Comparison of ENCODE assay signal across 22 cellular contexts in genomic region chr1:26215246-26215645, GRCh38. TPM values are rescaled to one million over a fixed set of nuclear protein-coding genes. Genes with fewer than 3 reads are reported as not detected.
DNase-seq lines count a peak whose midpoint lies in the region; ATAC-seq and TF ChIP-seq lines count a peak whose summit lies in the region.
"Had no signal": no experiment of that assay in that cellular context is flagged by ENCODE, and none has a peak within 500 bp of the region (broad histone marks: within the 10 kb centered on the region; RNA-seq: fewer than 3 reads in every experiment).

No MANE protein-coding gene starts in this region.

- no peak overlapping the region for H3K14ac ChIP-seq in IMR-90 (replicated peaks; ENCODE audit: low read depth, low read length)

- no peaks in the 10 kb centered on the region for H3K79me1 ChIP-seq in IMR-90 (ENCODE audit: low read depth in 1 of 2, low read length in 2 of 2)
- H3K79me1 ChIP-seq in mesendoderm (ENCODE audit: low read length): no peaks in the 10 kb centered on the region

- no peak overlapping the region for H2BK20ac ChIP-seq in IMR-90 (ENCODE audit: low read depth, low read length)

- H3K4me1 Mint-ChIP-seq in activated CD4-positive, alpha-beta memory T cell treated with anti-CD3 and anti-CD28 coated beads for 36 hours (ENCODE audit: low read depth): no peaks in the 10 kb centered on the region
- H3K4me1 Mint-ChIP-seq: CD4-positive, alpha-beta memory T cell; CD4-positive, CD25-positive, alpha-beta regulatory T cell; CD8-positive, alpha-beta memory T cell had no signal

- H2AFZ ChIP-seq in IMR-90 (replicated peaks; ENCODE audit: low read length, poor library complexity): no peak overlapping the region
- peak overlapping the region; percentile 60 for H2AFZ ChIP-seq in parathyroid adenoma

- no peak overlapping the region for H3K4me3 ChIP-seq in IMR-90 (ENCODE audit: insufficient read depth, low read depth, low read length)
- no peak overlapping the region for H3K4me3 ChIP-seq in parathyroid adenoma (ENCODE audit: low read depth, low read length)
- no peak overlapping the region for H3K4me3 ChIP-seq in thyroid gland (replicated peaks in 1 of 3)
- no peak overlapping the region for H3K4me3 ChIP-seq in mesendoderm (ENCODE audit: low read length)
- H3K4me3 ChIP-seq: BLaER1 had no signal

- no TSS peak for BruUV-seq in IMR-90 (replicated peaks; lab: Mats Ljungman, UMichigan)

- DNase-seq in IMR-90: no peak
- no peak for DNase-seq in thyroid gland
- DNase-seq in activated CD4-positive, alpha-beta memory T cell treated with anti-CD3 and anti-CD28 coated beads for 36 hours: no peak
- DNase-seq in mesendoderm: no peak
- DNase-seq in stimulated activated CD4-positive, alpha-beta T cell treated with anti-CD3 and anti-CD28 coated beads, Interleukin-12 subunit alpha, Interleukin-12 subunit beta, amount 100 ng/mL, for 4 hours: no peak
- DNase-seq: 8988T; ACHN; BE2C; C1 segment of cervical spinal cord; Caco-2; Calu3; CD4-positive, alpha-beta memory T cell; CD4-positive, CD25-positive, alpha-beta regulatory T cell; CD8-positive, alpha-beta memory T cell; DMS79 treated with DMSO at 0.1 percent for 48 hours; GF-D8 had no signal

- H3K23ac ChIP-seq in IMR-90 (ENCODE audit: low read depth, low read length) (no peak overlapping the region), mesendoderm (ENCODE audit: low read length) (no peak overlapping the region)

- H3K56ac ChIP-seq in IMR-90 (ENCODE audit: extremely low read depth, insufficient read depth, low read length) (no peak overlapping the region), mesendoderm (ENCODE audit: low read length) (no peak overlapping the region)

- H3K9ac ChIP-seq in IMR-90 (ENCODE audit: low read depth, low read length): no peak overlapping the region
- H3K9ac ChIP-seq in parathyroid adenoma: no peak overlapping the region
- H3K9ac ChIP-seq in mesendoderm (ENCODE audit: low read length): no peak overlapping the region
- H3K9ac ChIP-seq: BLaER1 had no signal

- peak overlapping the region; percentile 65 for H2AK9ac ChIP-seq in IMR-90 (replicated peaks; ENCODE audit: low read depth, low read length, poor library complexity)

- CTCF ChIA-PET in IMR-90 (lab: Yijun Ruan, JAX): interaction anchor here (0.7 to 2.4 kb wide), 3 partner anchors 8 to 19 kb away, joined by 3 to 6 read pairs (median 3); partner anchors contain the start of gene CEP85
- CTCF ChIA-PET in activated CD4-positive, alpha-beta memory T cell treated with anti-CD3 and anti-CD28 coated beads for 36 hours (lab: Charles Lee): no interaction called here

- H3K36me3 Mint-ChIP-seq in activated CD4-positive, alpha-beta memory T cell treated with anti-CD3 and anti-CD28 coated beads for 36 hours: no peaks in the 10 kb centered on the region
- H3K36me3 Mint-ChIP-seq: CD14-positive monocyte; CD4-positive, alpha-beta memory T cell; CD4-positive, CD25-positive, alpha-beta regulatory T cell; CD8-positive, alpha-beta memory T cell had no signal

- H3K9me3 Mint-ChIP-seq in activated CD4-positive, alpha-beta memory T cell treated with anti-CD3 and anti-CD28 coated beads for 36 hours: no peaks in the 10 kb centered on the region
- H3K9me3 Mint-ChIP-seq: CD14-positive monocyte; CD4-positive, alpha-beta memory T cell; CD4-positive, CD25-positive, alpha-beta regulatory T cell; CD8-positive, alpha-beta memory T cell had no signal

- no peak overlapping the region for H2AK5ac ChIP-seq in IMR-90 (ENCODE audit: low read depth, low read length)
- no peak overlapping the region for H2AK5ac ChIP-seq in mesendoderm (ENCODE audit: low read length)

- H4K8ac ChIP-seq in IMR-90 (ENCODE audit: low read depth in 2 of 2, low read length in 2 of 2) (no peak overlapping the region), mesendoderm (ENCODE audit: low read depth, low read length) (no peak overlapping the region)

- dilution Hi-C loops in IMR-90 (cut with HindIII; ENCODE audit: low sequenced_read_pairs, unreplicated experiment): no loop called here

- in situ Hi-C loops in IMR-90 (cut with MboI; ENCODE audit: low sequenced_read_pairs): no loop called here

- no peaks in the 10 kb centered on the region for H3K9me1 ChIP-seq in IMR-90 (ENCODE audit: insufficient read depth, low read length)

- intact Hi-C loops in IMR-90 (cut with micrococcal nuclease): no loop called here
- intact Hi-C loops in thyroid gland (cut with DNase I): no loop called here
- intact Hi-C loops in activated CD4-positive, alpha-beta memory T cell treated with anti-CD3 and anti-CD28 coated beads for 36 hours (cut with micrococcal nuclease): no loop called here

- TF ChIP-seq CTCF in IMR-90 (conservative IDR thresholded peaks at IDR 0.05; ENCODE audit: low read depth, low read length) (no peak), parathyroid adenoma (IDR thresholded peaks at IDR 0.05) (no peak), thyroid gland (IDR thresholded peaks at IDR 0.05) (no peak)

- ATAC-seq in IMR-90 (ENCODE audit: low read depth): no peak
- no peak for ATAC-seq in HG02798 (IDR thresholded peaks at IDR 0.05; ENCODE audit: poor library complexity, unreplicated experiment)

- TF ChIP-seq POLR2A in IMR-90 (IDR thresholded peaks at IDR 0.05; ENCODE audit: low read depth, low read length) (no peak), thyroid gland (IDR thresholded peaks at IDR 0.05) (no peak)

- no peak for TF ChIP-seq RAD21 in IMR-90 (IDR thresholded peaks at IDR 0.05; ENCODE audit: low read length)

- H4K5ac ChIP-seq in IMR-90 (ENCODE audit: low read depth, low read length) (no peak overlapping the region), mesendoderm (ENCODE audit: low read length) (no peak overlapping the region)

- H3K4me2 ChIP-seq in IMR-90 (ENCODE audit: low read depth, low read length): no peak overlapping the region
- H3K4me2 ChIP-seq in parathyroid adenoma (ENCODE audit: low read length): no peak overlapping the region
- no peak overlapping the region for H3K4me2 ChIP-seq in mesendoderm (ENCODE audit: low read length)
- H3K4me2 ChIP-seq: BLaER1 had no signal

- no peaks in the 10 kb centered on the region for H3K4me1 ChIP-seq in IMR-90 (ENCODE audit: control insufficient read depth, insufficient read depth, low read length)
- no peaks in the 10 kb centered on the region for H3K4me1 ChIP-seq in parathyroid adenoma
- peaks cover 12 to 16% of the 10 kb centered on the region in 2 donors for H3K4me1 ChIP-seq in thyroid gland
- no peaks in the 10 kb centered on the region for H3K4me1 ChIP-seq in mesendoderm (ENCODE audit: control insufficient read depth, low read depth, low read length)
- H3K4me1 ChIP-seq: BE2C, BLaER1, Caco-2 had no signal

- no peak overlapping the region for H3K4me3 Mint-ChIP-seq in activated CD4-positive, alpha-beta memory T cell treated with anti-CD3 and anti-CD28 coated beads for 36 hours
- H3K4me3 Mint-ChIP-seq: CD14-positive monocyte; CD4-positive, alpha-beta memory T cell; CD4-positive, CD25-positive, alpha-beta regulatory T cell; CD8-positive, alpha-beta memory T cell had no signal

- no peak overlapping the region for H3K27ac Mint-ChIP-seq in activated CD4-positive, alpha-beta memory T cell treated with anti-CD3 and anti-CD28 coated beads for 36 hours
- H3K27ac Mint-ChIP-seq: CD14-positive monocyte; CD8-positive, alpha-beta memory T cell had no signal

- no peaks in the 10 kb centered on the region for H3K27me3 Mint-ChIP-seq in activated CD4-positive, alpha-beta memory T cell treated with anti-CD3 and anti-CD28 coated beads for 36 hours
- H3K27me3 Mint-ChIP-seq: CD4-positive, alpha-beta memory T cell had no signal

- H2BK5ac ChIP-seq in IMR-90 (ENCODE audit: low read depth, low read length, poor library complexity, severe bottlenecking) (no peak overlapping the region), mesendoderm (ENCODE audit: low read length) (no peak overlapping the region)

- no peak overlapping the region for H2BK120ac ChIP-seq in IMR-90 (ENCODE audit: low read depth, low read length)
- H2BK120ac ChIP-seq in mesendoderm (ENCODE audit: low read depth, low read length): no peak overlapping the region

- no peaks in the 10 kb centered on the region for H3K79me2 ChIP-seq in parathyroid adenoma
- H3K79me2 ChIP-seq in mesendoderm (ENCODE audit: control insufficient read depth, insufficient read depth, low read length): no peaks in the 10 kb centered on the region

- no CpG with 5 or more reads among the region's 3 CpGs for WGBS in IMR-90 (ENCODE audit: extremely low coverage in 2 of 2, insufficient read length in 1 of 2), 2 experiments
- 43 to 49% methylated on average over 3 of the region's 3 CpGs for WGBS in thyroid gland, 2 donors
- no CpG with 5 or more reads among the region's 3 CpGs for WGBS in mesendoderm (ENCODE audit: extremely low coverage, insufficient coverage, low lambda C conversion rate)

- POLR2A ChIA-PET in IMR-90 (lab: Charles Lee; ENCODE audit: unreplicated experiment): no interaction called here
- POLR2A ChIA-PET in activated CD4-positive, alpha-beta memory T cell treated with anti-CD3 and anti-CD28 coated beads for 36 hours (lab: Charles Lee): no interaction called here

- no peaks in the 10 kb centered on the region for H4K20me1 ChIP-seq in IMR-90 (ENCODE audit: insufficient read depth, low read length)
- H4K20me1 ChIP-seq: BLaER1 had no signal

- H3K4ac ChIP-seq in IMR-90 (ENCODE audit: low read depth, low read length) (no peak overlapping the region), mesendoderm (ENCODE audit: low read depth, low read length) (no peak overlapping the region)

- no peak overlapping the region for H3K27ac ChIP-seq in IMR-90 (ENCODE audit: insufficient read depth, low read length)
- H3K27ac ChIP-seq in parathyroid adenoma: no peak overlapping the region
- H3K27ac ChIP-seq in thyroid gland: peak overlapping the region; percentile 17 to 63 (median 34)
- no peak overlapping the region for H3K27ac ChIP-seq in mesendoderm (ENCODE audit: low read depth, low read length)
- H3K27ac ChIP-seq: BLaER1 had no signal

- H3K18ac ChIP-seq in IMR-90 (ENCODE audit: low read depth, low read length) (no peak overlapping the region), mesendoderm (ENCODE audit: low read length) (no peak overlapping the region)

- no peak overlapping the region for H4K91ac ChIP-seq in IMR-90 (ENCODE audit: insufficient read depth, low read depth, low read length)

- H2BK15ac ChIP-seq in IMR-90 (ENCODE audit: low read depth, low read length) (no peak overlapping the region), mesendoderm (replicated peaks; ENCODE audit: low read depth) (no peak overlapping the region)

- no peaks in the 10 kb centered on the region for H3K36me3 ChIP-seq in IMR-90 (ENCODE audit: control insufficient read depth, insufficient read depth, low read length)
- no peaks in the 10 kb centered on the region for H3K36me3 ChIP-seq in parathyroid adenoma (ENCODE audit: control insufficient read depth, insufficient read depth, low read length)
- H3K36me3 ChIP-seq in thyroid gland: no peaks in the 10 kb centered on the region
- H3K36me3 ChIP-seq in mesendoderm (ENCODE audit: control insufficient read depth, insufficient read depth, low read length): no peaks in the 10 kb centered on the region
- H3K36me3 ChIP-seq: BE2C, BLaER1 had no signal

- H3K27me3 ChIP-seq in IMR-90 (ENCODE audit: control insufficient read depth, insufficient read depth, low read length): peaks cover 35% of the 10 kb centered on the region
- no peaks in the 10 kb centered on the region for H3K27me3 ChIP-seq in parathyroid adenoma (ENCODE audit: control insufficient read depth, insufficient read depth, low read length)
- H3K27me3 ChIP-seq in thyroid gland: no peaks in the 10 kb centered on the region
- H3K27me3 ChIP-seq in mesendoderm (ENCODE audit: insufficient read depth, low read length, poor library complexity): no peaks in the 10 kb centered on the region
- H3K27me3 ChIP-seq: BE2C, BLaER1 had no signal

- H3K9me3 ChIP-seq in IMR-90 (ENCODE audit: control insufficient read depth, insufficient read depth, low read length) (no peaks in the 10 kb centered on the region), parathyroid adenoma (ENCODE audit: control insufficient read depth, low read length) (no peaks in the 10 kb centered on the region), thyroid gland (no peaks in the 10 kb centered on the region)
- H3K9me3 ChIP-seq: BE2C, BLaER1, Caco-2 had no signal

RNA-seq across cellular contexts. Expression of gene CEP85, which starts 18.8 kb away (rescaled TPM):
- total RNA-seq in IMR-90 (2012; rRNA removed): 11.1 and 11.5 TPM in 2 replicates
- polyA plus RNA-seq in IMR-90 (2012; rRNA removed): 11.2 and 11.8 TPM in 2 replicates
- polyA plus RNA-seq in IMR-90 (2012; cell fraction: cytosol; rRNA removed): 4.2 and 4.4 TPM in 2 replicates
- polyA plus RNA-seq in IMR-90 (2012; cell fraction: nucleus; rRNA removed; ENCODE audit: low replicate concordance): 19.2 and 30.7 TPM in 2 replicates
- 10 to 100 TPM; 16.0 to 27.0 (median 17.0) TPM for total RNA-seq in thyroid gland
- 10 to 100 TPM; 30.3 to 32.6 TPM for total RNA-seq in activated CD4-positive, alpha-beta memory T cell treated with anti-CD3 and anti-CD28 coated beads for 36 hours
- 20.0 TPM for polyA plus RNA-seq in mesendoderm (2013, experiment 1 of 2)
- polyA plus RNA-seq in mesendoderm (2013, experiment 2 of 2): 19.8 TPM

RNA-seq across cellular contexts. Expression of gene CATSPER4, which starts 24.8 kb away (rescaled TPM):
- total RNA-seq in IMR-90 (2012; rRNA removed): not detected in 2 replicates
- polyA plus RNA-seq in IMR-90 (2012; rRNA removed): not detected in 2 replicates
- polyA plus RNA-seq in IMR-90 (2012; cell fraction: cytosol; rRNA removed): not detected in 2 replicates
- polyA plus RNA-seq in IMR-90 (2012; cell fraction: nucleus; rRNA removed; ENCODE audit: low replicate concordance): not detected in 2 replicates
- not detected for total RNA-seq in thyroid gland
- not detected for total RNA-seq in activated CD4-positive, alpha-beta memory T cell treated with anti-CD3 and anti-CD28 coated beads for 36 hours
- 0.18 TPM for polyA plus RNA-seq in mesendoderm (2013, experiment 1 of 2)
- 0.18 TPM for polyA plus RNA-seq in mesendoderm (2013, experiment 2 of 2)
- total RNA-seq: A673; Calu3; CD4-positive, alpha-beta memory T cell; CD4-positive, CD25-positive, alpha-beta regulatory T cell; CD8-positive, alpha-beta memory T cell had no signal
- polyA plus RNA-seq: AG04450; CD14-positive monocyte; CD4-positive, alpha-beta memory T cell; CD4-positive, CD25-positive, alpha-beta regulatory T cell; CD8-positive, alpha-beta memory T cell had no signal

RNA-seq across cellular contexts. Expression of gene CNKSR1, which starts 38.0 kb away (rescaled TPM):
- total RNA-seq in IMR-90 (2012; rRNA removed): 0.28 TPM in 1 of 2 replicates, not detected in the other
- polyA plus RNA-seq in IMR-90 (2012; rRNA removed): 0.30 and 0.43 TPM in 2 replicates
- 0.24 and 1.2 TPM in 2 replicates for polyA plus RNA-seq in IMR-90 (2012; cell fraction: cytosol; rRNA removed)
- 3.8 and 5.8 TPM in 2 replicates for polyA plus RNA-seq in IMR-90 (2012; cell fraction: nucleus; rRNA removed; ENCODE audit: low replicate concordance)
- total RNA-seq in thyroid gland: 10 to 100 TPM; 20.0 to 81.2 (median 31.6) TPM
- total RNA-seq in activated CD4-positive, alpha-beta memory T cell treated with anti-CD3 and anti-CD28 coated beads for 36 hours: 1 to 10 TPM; 1.3 to 1.5 TPM
- 8.5 TPM for polyA plus RNA-seq in mesendoderm (2013, experiment 1 of 2)
- 8.5 TPM for polyA plus RNA-seq in mesendoderm (2013, experiment 2 of 2)
- polyA plus RNA-seq: CD14-positive monocyte; CD8-positive, alpha-beta memory T cell had no signal

RNA-seq across cellular contexts. Expression of gene ZNF593OS, which starts 43.6 kb away (rescaled TPM):
- total RNA-seq in IMR-90 (2012; rRNA removed) (not detected in 2 replicates), thyroid gland (under 1 TPM in 1 of 4 donors, not detected in 3; 0.33 TPM)
- polyA plus RNA-seq in IMR-90 (2012; rRNA removed): not detected in 2 replicates
- not detected in 2 replicates for polyA plus RNA-seq in IMR-90 (2012; cell fraction: cytosol; rRNA removed)
- 0.14 TPM in 1 of 2 replicates, not detected in the other for polyA plus RNA-seq in IMR-90 (2012; cell fraction: nucleus; rRNA removed; ENCODE audit: low replicate concordance)
- total RNA-seq in activated CD4-positive, alpha-beta memory T cell treated with anti-CD3 and anti-CD28 coated beads for 36 hours: not detected
- polyA plus RNA-seq in mesendoderm (2013, experiment 1 of 2): not detected
- polyA plus RNA-seq in mesendoderm (2013, experiment 2 of 2): not detected
- total RNA-seq: A673; Calu3; CD4-positive, alpha-beta memory T cell; CD4-positive, CD25-positive, alpha-beta regulatory T cell; CD8-positive, alpha-beta memory T cell had no signal
- polyA plus RNA-seq: AG04450 had no signal

RNA-seq across cellular contexts. Expression of gene ZNF593, which starts 45.5 kb away (rescaled TPM):
- total RNA-seq in IMR-90 (2012; rRNA removed) (22.2 and 22.8 TPM in 2 replicates), thyroid gland (10 to 100 TPM; 18.3 to 65.8 (median 27.3) TPM)
- 57.7 and 78.6 TPM in 2 replicates for polyA plus RNA-seq in IMR-90 (2012; rRNA removed)
- 79.2 and 84.3 TPM in 2 replicates for polyA plus RNA-seq in IMR-90 (2012; cell fraction: cytosol; rRNA removed)
- polyA plus RNA-seq in IMR-90 (2012; cell fraction: nucleus; rRNA removed; ENCODE audit: low replicate concordance): 27.4 and 38.4 TPM in 2 replicates
- 10 to 100 TPM; 37.4 to 38.0 TPM for total RNA-seq in activated CD4-positive, alpha-beta memory T cell treated with anti-CD3 and anti-CD28 coated beads for 36 hours
- 64.2 TPM for polyA plus RNA-seq in mesendoderm (2013, experiment 1 of 2)
- polyA plus RNA-seq in mesendoderm (2013, experiment 2 of 2): 64.2 TPM

Comparison
In these comparisons a context has a peak if more than half of its experiments do, and no peak if none do; other contexts are left out.
1. H3K27ac ChIP-seq: peak in thyroid gland (3 of 3); none in IMR-90 (single experiment), parathyroid adenoma (single experiment) and mesendoderm (single experiment).
2. RNA of gene CNKSR1, which starts 38.0 kb away (total RNA-seq): 20.0 to 81.2 TPM in thyroid gland; 1.3 to 1.5 TPM in activated CD4-positive, alpha-beta memory T cell treated with anti-CD3 and anti-CD28 coated beads for 36 hours and 0.28 TPM in IMR-90; every median in the first group is over 4 times any median in the second.